In the genomic region with DNA sequence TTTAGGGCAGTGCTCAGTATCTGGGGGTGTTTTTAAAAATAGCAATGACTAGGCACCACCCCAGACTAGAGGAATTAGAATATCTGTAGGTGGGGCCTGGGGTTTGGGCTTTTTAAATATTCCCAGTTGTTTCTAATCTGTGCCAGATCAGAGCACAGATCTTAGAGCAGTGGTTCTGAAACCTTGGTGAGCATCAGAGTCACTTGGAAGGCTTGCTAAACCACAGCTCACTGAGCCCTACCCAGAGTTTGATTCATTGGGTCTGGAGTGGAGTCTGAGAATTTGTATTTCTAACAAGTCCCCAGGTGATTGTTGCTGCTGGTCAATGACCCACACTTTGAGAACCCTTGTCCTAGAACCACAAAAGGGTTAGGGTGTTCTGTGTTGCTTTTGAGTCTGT, we compare ENCODE assay signal across 17 cellular contexts. TPM values are rescaled to one million over a fixed set of nuclear protein-coding genes. Genes with fewer than 3 reads are reported as not detected.
DNase-seq lines count a peak whose midpoint lies in the region; ATAC-seq and TF ChIP-seq lines count a peak whose summit lies in the region.
"Had no signal": no experiment of that assay in that cellular context is flagged by ENCODE, and none has a peak within 500 bp of the region (broad histone marks: within the 10 kb centered on the region; RNA-seq: fewer than 3 reads in every experiment).

No MANE protein-coding gene starts in this region.

- H3K36me3 ChIP-seq in esophagus muscularis mucosa, result peaks cover 2 to 13% (median 8%) of the 10 kb centered on the region in 4 donors
- peaks cover 0 to 4% of the 10 kb centered on the region in 2 donors for H3K36me3 ChIP-seq in gastrocnemius medialis

- H3K36me3 Mint-ChIP-seq in activated naive CD4-positive, alpha-beta T cell treated with anti-CD3 and anti-CD28 coated beads, Interleukin-2, amount 50 U/mL, for 72 hours, result peaks cover 16 to 22% of the 10 kb centered on the region in 2 donors

- no peak for DNase-seq in activated naive CD4-positive, alpha-beta T cell treated with anti-CD3 and anti-CD28 coated beads, Interleukin-2, amount 50 U/mL, for 72 hours (ENCODE audit: low spot score in 2 of 2)
- no peak for DNase-seq in activated naive CD4-positive, alpha-beta T cell treated with Interleukin-2 at 50 U/mL for 16 hours
- DNase-seq in esophagus muscularis mucosa (ENCODE audit: extremely low spot score) (peak; percentile 66), gastrocnemius medialis (no peak)
- no peak for DNase-seq in stimulated activated CD4-positive, alpha-beta T cell treated with anti-CD3 and anti-CD28 coated beads, Interleukin-4, amount 100 ng/mL, for 24 hours
- DNase-seq: CD8-positive, alpha-beta T cell; DMS79; KG1; NCI-H1105; NCI-H1694; NCI-H2227 treated with DMSO at 0.1 percent for 48 hours; NCI-H524; Peyer's patch had no signal

- no peak for TF ChIP-seq EP300 in esophagus muscularis mucosa (IDR thresholded peaks at IDR 0.05)

- H3K27ac ChIP-seq in esophagus muscularis mucosa (replicated peaks in 1 of 4) (no peak overlapping the region), gastrocnemius medialis (peak overlapping the region; percentile 80 to 96 (median 88))
- H3K27ac ChIP-seq: BLaER1 had no signal

- H3K4me3 ChIP-seq in esophagus muscularis mucosa (no peak overlapping the region), gastrocnemius medialis (no peak overlapping the region)
- H3K4me3 ChIP-seq: BLaER1, Peyer's patch had no signal

- TF ChIP-seq POLR2A in esophagus muscularis mucosa (IDR thresholded peaks at IDR 0.05; ENCODE audit: low read depth) (no peak), gastrocnemius medialis (IDR thresholded peaks at IDR 0.05) (no peak)

- intact Hi-C loops in esophagus muscularis mucosa (cut with DNase I) (no loop called here), gastrocnemius medialis (cut with DNase I; ENCODE audit: low total_unique reads) (no loop called here)

- H3K4me1 ChIP-seq in esophagus muscularis mucosa (peaks cover 32 to 60% (median 35%) of the 10 kb centered on the region in 4 donors), gastrocnemius medialis (peaks cover 53 to 71% of the 10 kb centered on the region in 2 donors)
- H3K4me1 ChIP-seq: Peyer's patch had no signal

- in situ Hi-C loops in gastrocnemius medialis (cut with MboI; ENCODE audit: low sequenced_read_pairs in 4 of 4), result no loop called here

- H3K27me3 ChIP-seq in esophagus muscularis mucosa (no peaks in the 10 kb centered on the region), gastrocnemius medialis (no peaks in the 10 kb centered on the region)
- H3K27me3 ChIP-seq: BLaER1, Peyer's patch had no signal

- H3K9me3 ChIP-seq in esophagus muscularis mucosa (no peaks in the 10 kb centered on the region), gastrocnemius medialis (no peaks in the 10 kb centered on the region)
- H3K9me3 ChIP-seq: Peyer's patch had no signal

- ATAC-seq in activated naive CD4-positive, alpha-beta T cell treated with anti-CD3 and anti-CD28 coated beads, Interleukin-2, amount 50 U/mL, for 72 hours, result peak; percentile 84 to 87
- peak; percentile 40 for ATAC-seq in GM18502 (IDR thresholded peaks at IDR 0.05; ENCODE audit: poor library complexity, unreplicated experiment)
- no peak for ATAC-seq in gastrocnemius medialis
- ATAC-seq in GM19023 (IDR thresholded peaks at IDR 0.05; ENCODE audit: unreplicated experiment), result no peak
- ATAC-seq in HG02852 (IDR thresholded peaks at IDR 0.05; ENCODE audit: unreplicated experiment), result no peak
- ATAC-seq: CD8-positive, alpha-beta T cell had no signal

- H3K27ac Mint-ChIP-seq in activated naive CD4-positive, alpha-beta T cell treated with anti-CD3 and anti-CD28 coated beads, Interleukin-2, amount 50 U/mL, for 72 hours, result peak overlapping the region in 1 of 2 donors; percentile 19
- H3K27ac Mint-ChIP-seq: CD8-positive, alpha-beta T cell had no signal

- H3K9me3 Mint-ChIP-seq in activated naive CD4-positive, alpha-beta T cell treated with anti-CD3 and anti-CD28 coated beads, Interleukin-2, amount 50 U/mL, for 72 hours, result peaks cover 0 to 4% of the 10 kb centered on the region in 2 donors
- H3K9me3 Mint-ChIP-seq: CD8-positive, alpha-beta T cell had no signal

- TF ChIP-seq CTCF in esophagus muscularis mucosa (IDR thresholded peaks at IDR 0.05), result no peak
- TF ChIP-seq CTCF in gastrocnemius medialis (IDR thresholded peaks at IDR 0.05 in 4 of 5, conservative IDR thresholded peaks at IDR 0.05 in 1 of 5), result no peak

RNA-seq across cellular contexts. Expression of a gene that starts 16.7 kb away (rescaled TPM):
- total RNA-seq in activated naive CD4-positive, alpha-beta T cell treated with anti-CD3 and anti-CD28 coated beads, Interleukin-2, amount 50 U/mL, for 72 hours, result 10 to 100 TPM; 44.0 to 48.1 TPM
- 100 to 1,000 TPM in 3 of 4 donors, 10 to 100 TPM in 1; 60.8 to 176 (median 108) TPM for total RNA-seq in esophagus muscularis mucosa
- total RNA-seq in gastrocnemius medialis, result 100 to 1,000 TPM in 2 of 4 donors, 10 to 100 TPM in 2; 78.0 to 137 (median 105) TPM

Comparison
In these comparisons a context has a peak if more than half of its experiments do, and no peak if none do; other contexts are left out.
1. ATAC-seq: peak in activated naive CD4-positive, alpha-beta T cell treated with anti-CD3 and anti-CD28 coated beads, Interleukin-2, amount 50 U/mL, for 72 hours (2 of 2) and GM18502 (single experiment); none in gastrocnemius medialis (0 of 2), GM19023 (single experiment) and HG02852 (single experiment).
2. H3K27ac ChIP-seq: peak in gastrocnemius medialis (4 of 4); none in esophagus muscularis mucosa (0 of 4).